ENCODE assay signal across 1 cellular context in genomic region chr19:19138110-19138981, GRCh38.
TF ChIP-seq lines count a peak whose summit lies in the region.

Gene TMEM161A, minus strand, starts transcription at chr19:19138478. Its CDS starts 50 bp downstream, at chr19:19138428.

TF ChIP-seq in K562, 482 proteins besides CTCF, POLR2A, EP300 and RAD21 (continued from another document and continues in another):
- TF ChIP-seq MNT (conservative IDR thresholded peaks at IDR 0.05): peak; percentile 65 to 83
- no peak for TF ChIP-seq ZNF551 (CRISPR knock-in tag; IDR thresholded peaks at IDR 0.05)
- TF ChIP-seq MYBL2 (IDR thresholded peaks at IDR 0.05; ENCODE audit: low read depth): no peak
- TF ChIP-seq MYBL2 (CRISPR knock-in tag; IDR thresholded peaks at IDR 0.05; ENCODE audit: borderline replicate concordance): no peak
- peak; percentile 32; the same call in 1 of the 2 replicates for TF ChIP-seq NFE2 (IDR thresholded peaks at IDR 0.05; ENCODE audit: low read depth)
- no peak for TF ChIP-seq STAT5A (IDR thresholded peaks at IDR 0.05; ENCODE audit: borderline replicate concordance, low read length)
- no peak for TF ChIP-seq TOE1 (IDR thresholded peaks at IDR 0.05; ENCODE audit: borderline replicate concordance)
- TF ChIP-seq TOE1 (CRISPR knock-in tag; IDR thresholded peaks at IDR 0.05; ENCODE audit: borderline replicate concordance, low read depth): peak; percentile 9; the same call in 1 of the 2 replicates
- TF ChIP-seq PRMT5 (CRISPR knock-in tag; IDR thresholded peaks at IDR 0.05): no peak
- no peak for TF ChIP-seq NELFE (IDR thresholded peaks at IDR 0.05; ENCODE audit: insufficient read depth, insufficient read length)
- TF ChIP-seq ZNF143 (CRISPR knock-in tag; IDR thresholded peaks at IDR 0.05): peak; percentile 94
- peak; percentile 33; the same call in 1 of the 2 replicates for TF ChIP-seq TRIM25 (IDR thresholded peaks at IDR 0.05; ENCODE audit: borderline replicate concordance)
- TF ChIP-seq CREB3L1 (IDR thresholded peaks at IDR 0.05; ENCODE audit: borderline replicate concordance, low read depth): peak; percentile 82
- TF ChIP-seq ZFP36 (IDR thresholded peaks at IDR 0.05; ENCODE audit: low read depth, low read length, partially characterized antibody): peak; percentile 84
- no peak for TF ChIP-seq TFAM (CRISPR knock-in tag; conservative IDR thresholded peaks at IDR 0.05)
- no peak for TF ChIP-seq NUFIP1 (IDR thresholded peaks at IDR 0.05; ENCODE audit: partially characterized antibody)
- TF ChIP-seq BRD4 (IDR thresholded peaks at IDR 0.05): peak; percentile 77; the same call in 1 of the 2 replicates
- peak; percentile 99 for TF ChIP-seq PKNOX1 (IDR thresholded peaks at IDR 0.05)
- TF ChIP-seq TBP (optimal IDR thresholded peaks at IDR 0.05; ENCODE audit: low read depth, low read length): peak; percentile 84
- TF ChIP-seq PHF20 (IDR thresholded peaks at IDR 0.05; ENCODE audit: partially characterized antibody): peak; percentile 53
- TF ChIP-seq ZNF395 (CRISPR knock-in tag; IDR thresholded peaks at IDR 0.05): peak; percentile 74
- TF ChIP-seq ZNF764 (CRISPR knock-in tag; IDR thresholded peaks at IDR 0.05; ENCODE audit: low read depth): no peak
- peak; percentile 42 for TF ChIP-seq HNRNPLL (IDR thresholded peaks at IDR 0.05; ENCODE audit: low read depth, low read length, poor library complexity, severe bottlenecking)
- 0 out of 2 replicates have a peak, but pooled peaks have one; percentile 9 for TF ChIP-seq ATF1 (CRISPR knock-in tag; IDR thresholded peaks at IDR 0.05)
- TF ChIP-seq ATF1 (tag; IDR thresholded peaks at IDR 0.05): peak; percentile 94
- TF ChIP-seq KDM1A (IDR thresholded peaks at IDR 0.05): peak; percentile 67 to 88; a peak in 3 of 4 replicates
- peak; percentile 94 for TF ChIP-seq SUPT5H (IDR thresholded peaks at IDR 0.05)
- no peak for TF ChIP-seq NCOA6 (IDR thresholded peaks at IDR 0.05)
- no peak for TF ChIP-seq DEAF1 (CRISPR knock-in tag; IDR thresholded peaks at IDR 0.05)
- TF ChIP-seq ARID3B (CRISPR knock-in tag; IDR thresholded peaks at IDR 0.05; ENCODE audit: borderline replicate concordance): no peak
- TF ChIP-seq SRSF1 (IDR thresholded peaks at IDR 0.05; ENCODE audit: low read depth, low read length): no peak
- peak; percentile 64; the same call in 1 of the 2 replicates for TF ChIP-seq TFAP4 (CRISPR knock-in tag; IDR thresholded peaks at IDR 0.05; ENCODE audit: borderline replicate concordance)
- TF ChIP-seq EP400 (IDR thresholded peaks at IDR 0.05): peak; percentile 80
- peak; percentile 82 for TF ChIP-seq SP2 (IDR thresholded peaks at IDR 0.05; ENCODE audit: extremely low read depth, low read depth, low read length, poor library complexity, severe bottlenecking)
- TF ChIP-seq FOXK2 (conservative IDR thresholded peaks at IDR 0.05 in 1 of 2, IDR thresholded peaks at IDR 0.05 in 1 of 2; ENCODE audit: low read depth in 2 of 2): peak in 1 of 2 experiments; percentile 21; a peak in 1 of 4 replicates
- no peak for TF ChIP-seq ZFPM2 (CRISPR knock-in tag; IDR thresholded peaks at IDR 0.05)
- peak; percentile 99 for TF ChIP-seq FOS (IDR thresholded peaks at IDR 0.05; ENCODE audit: extremely low read depth, insufficient read length)
- TF ChIP-seq CHD2 (IDR thresholded peaks at IDR 0.05; ENCODE audit: low read depth, low read length): peak; percentile 87
- TF ChIP-seq ZNF589 (CRISPR knock-in tag; IDR thresholded peaks at IDR 0.05; ENCODE audit: low read depth): no peak
- TF ChIP-seq TAF7 (tag; IDR thresholded peaks at IDR 0.05): peak; percentile 67
- TF ChIP-seq HDAC8 (tag; IDR thresholded peaks at IDR 0.05): no peak
- TF ChIP-seq ZNF778 (CRISPR knock-in tag; IDR thresholded peaks at IDR 0.05): no peak
- TF ChIP-seq GMEB1 (CRISPR knock-in tag; IDR thresholded peaks at IDR 0.05): peak; percentile 42; the same call in 1 of the 2 replicates
- TF ChIP-seq MAFK (IDR thresholded peaks at IDR 0.05; ENCODE audit: low read length): no peak
- TF ChIP-seq E2F6 (IDR thresholded peaks at IDR 0.05; ENCODE audit: borderline replicate concordance in 1 of 2, extremely low read depth in 1 of 2, insufficient read depth in 1 of 2, insufficient read length in 1 of 2, low read depth in 1 of 2, low read length in 1 of 2, poor library complexity in 1 of 2, severe bottlenecking in 1 of 2): peak; percentile 99
- TF ChIP-seq PHF8 (IDR thresholded peaks at IDR 0.05; ENCODE audit: borderline replicate concordance, low read length): peak; percentile 93; the same call in 1 of the 2 replicates
- peak; percentile 99 for TF ChIP-seq NFYB (IDR thresholded peaks at IDR 0.05; ENCODE audit: extremely low read depth, insufficient read length)
- peak; percentile 90 for TF ChIP-seq CXXC5 (CRISPR knock-in tag; IDR thresholded peaks at IDR 0.05)
